20 cellular contexts compared by ENCODE assay signal in the genomic region with DNA sequence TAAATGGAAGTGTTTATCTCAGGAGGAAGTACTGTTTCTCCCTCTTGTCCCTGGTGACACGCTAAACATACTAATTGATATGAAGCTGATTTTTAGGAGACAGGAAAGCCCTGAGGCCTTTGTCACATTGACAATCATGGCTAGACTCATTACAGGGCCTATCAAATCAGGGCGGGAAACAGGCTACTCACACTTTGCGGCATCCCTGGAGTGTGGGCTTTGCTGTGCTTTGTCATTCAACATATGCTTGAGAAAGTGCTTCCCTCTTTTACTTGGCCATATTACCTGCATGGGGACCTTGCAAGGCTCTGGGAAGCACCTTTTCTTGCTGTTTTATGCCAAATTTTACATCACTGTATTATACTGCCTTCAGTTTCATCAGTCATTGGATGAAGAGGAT.
"Had no signal": no experiment of that assay in that cellular context is flagged by ENCODE, and none has a peak within 500 bp of the region (broad histone marks: within the 10 kb centered on the region; RNA-seq: fewer than 3 reads in every experiment).

No MANE protein-coding gene starts in this region.

- H3K9me3 ChIP-seq: vagina had no signal

- H3K27ac ChIP-seq: brain microvascular endothelial cell, foreskin keratinocyte, vagina had no signal

- H3K27me3 ChIP-seq: brain microvascular endothelial cell, vagina had no signal

- H3K36me3 ChIP-seq: brain microvascular endothelial cell, vagina had no signal

- H3K4me3 ChIP-seq: smooth muscle cell, vagina had no signal

- DNase-seq: activated CD4-positive, alpha-beta T cell treated with anti-CD3 and anti-CD28 coated beads, Interleukin-2, amount 50 U/mL, for 1 hour; activated CD4-positive, CD25-positive, alpha-beta regulatory T cell treated with anti-CD3 and anti-CD28 coated beads, Interleukin-2, amount 50 U/mL, for 72 hours; activated CD8-positive, alpha-beta memory T cell treated with anti-CD3 and anti-CD28 coated beads, Interleukin-2, amount 50 U/mL, for 4 hours; activated effector memory CD4-positive, alpha-beta T cell treated with Interleukin-2 at 50 U/mL for 16 hours; activated naive CD4-positive, alpha-beta T cell treated with anti-CD3 and anti-CD28 coated beads, Interleukin-2, amount 10 ng/mL, durations not matched to agents 7 days and 5 days; activated T-cell treated with anti-CD3 and anti-CD28 coated beads, Interleukin-2, amount 50 U/mL, for 4 hours; aorta; brain microvascular endothelial cell; central memory CD4-positive, alpha-beta T cell; foreskin keratinocyte; glutamatergic neuron; hippocampal formation; left cardiac atrium; naive thymus-derived CD8-positive, alpha-beta T cell; stimulated activated CD4-positive, alpha-beta T cell treated with anti-CD3 and anti-CD28 coated beads, Interleukin-4, amount 100 ng/mL, for 1 hour; stimulated activated naive CD8-positive, alpha-beta T cell treated with anti-CD3 and anti-CD28 coated beads, Interleukin-15, amount 100 ng/mL, for 72 hours; trophoblast cell had no signal

- H3K9me3 Mint-ChIP-seq: activated naive CD4-positive, alpha-beta T cell treated with anti-CD3 and anti-CD28 coated beads, Interleukin-2, amount 10 ng/mL, durations not matched to agents 7 days and 5 days; activated T-cell treated with anti-CD3 and anti-CD28 coated beads, Interleukin-2, amount 50 U/mL, for 4 hours; naive thymus-derived CD8-positive, alpha-beta T cell had no signal

- H3K27ac Mint-ChIP-seq: activated naive CD4-positive, alpha-beta T cell treated with anti-CD3 and anti-CD28 coated beads, Interleukin-2, amount 10 ng/mL, durations not matched to agents 7 days and 5 days; naive thymus-derived CD8-positive, alpha-beta T cell; stimulated activated naive CD8-positive, alpha-beta T cell treated with anti-CD3 and anti-CD28 coated beads, Interleukin-15, amount 100 ng/mL, for 72 hours had no signal

- H3K4me1 ChIP-seq: foreskin keratinocyte, vagina had no signal

- ATAC-seq: activated T-cell treated with anti-CD3 and anti-CD28 coated beads, Interleukin-2, amount 50 U/mL, for 4 hours; foreskin keratinocyte; left cardiac atrium; naive thymus-derived CD8-positive, alpha-beta T cell; sciatic nerve; stimulated activated naive CD8-positive, alpha-beta T cell treated with anti-CD3 and anti-CD28 coated beads, Interleukin-15, amount 100 ng/mL, for 72 hours had no signal

- H3K36me3 Mint-ChIP-seq: activated naive CD4-positive, alpha-beta T cell treated with anti-CD3 and anti-CD28 coated beads, Interleukin-2, amount 10 ng/mL, durations not matched to agents 7 days and 5 days had no signal
